ENCODE assay signal across 21 cellular contexts in genomic region chr11:12794556-12795230, GRCh38.
DNase-seq lines count a peak whose midpoint lies in the region; ATAC-seq, FAIRE-seq and TF ChIP-seq lines count a peak whose summit lies in the region.
"Had no signal": no experiment of that assay in that cellular context is flagged by ENCODE, and none has a peak within 500 bp of the region (broad histone marks: within the 10 kb centered on the region; RNA-seq: fewer than 3 reads in every experiment).

No MANE protein-coding gene starts in this region.

- intact Hi-C loops in Right ventricle myocardium inferior (cut with DNase I) (no loop called here), Right ventricle myocardium superior (cut with DNase I) (no loop called here)

- no peak overlapping the region for H3K27ac Mint-ChIP-seq in stimulated activated effector memory CD8-positive, alpha-beta T cell treated with anti-CD3 and anti-CD28 coated beads, Interleukin-12 subunit alpha, Interleukin-12 subunit beta, amount 100 ng/mL, for 72 hours
- H3K27ac Mint-ChIP-seq: CD8-positive, alpha-beta memory T cell had no signal

- H3K14ac ChIP-seq in H1 (ENCODE audit: insufficient read length) (no peak overlapping the region), trophoblast cell (ENCODE audit: low read length) (no peak overlapping the region)

- no peak overlapping the region for H4K12ac ChIP-seq in trophoblast cell (ENCODE audit: low read depth, low read length)

- H3K36me3 ChIP-seq in H1 (ENCODE audit: control insufficient read depth in 2 of 4, insufficient read depth in 4 of 4, low read length in 3 of 4): peaks cover 0 to 5% (median 0%) of the 10 kb centered on the region in 4 experiments; a peak in 3 of 8 replicates
- peaks cover 2 to 13% of the 10 kb centered on the region in 2 experiments for H3K36me3 ChIP-seq in trophoblast cell (ENCODE audit: control insufficient read depth in 1 of 2, insufficient read depth in 2 of 2, low read length in 2 of 2)
- H3K36me3 ChIP-seq: BLaER1 had no signal

- H2AK5ac ChIP-seq in H1 (ENCODE audit: low read depth, low read length) (0 out of 2 replicates have a peak overlapping the region, but pooled peaks have one; percentile 15), trophoblast cell (ENCODE audit: low read length) (no peak overlapping the region)

- H3K9me3 ChIP-seq in H1 (ENCODE audit: insufficient read depth in 2 of 2, low read depth in 1 of 2, low read length in 1 of 2): no peaks in the 10 kb centered on the region
- no peaks in the 10 kb centered on the region for H3K9me3 ChIP-seq in trophoblast cell (ENCODE audit: insufficient read depth, low read depth, low read length)
- H3K9me3 ChIP-seq: BLaER1 had no signal

- no peak overlapping the region for H2BK120ac ChIP-seq in H1 (replicated peaks; ENCODE audit: low read depth, low read length)
- no peak overlapping the region for H2BK120ac ChIP-seq in trophoblast cell (ENCODE audit: insufficient read depth, low read length, poor library complexity)

- CTCF ChIA-PET in H1 (lab: Charles Lee; ENCODE audit: partially characterized antibody): interaction anchor here (0.5 kb wide), 1 partner anchor 195 kb away, joined by 3 read pairs; no protein-coding TSS in a partner anchor

- H3K79me2 ChIP-seq in H1 (ENCODE audit: control insufficient read depth in 1 of 2, insufficient read depth in 2 of 2, low read length in 2 of 2) (peaks cover 0 to 80% of the 10 kb centered on the region in 2 experiments; a peak in 3 of 4 replicates), trophoblast cell (ENCODE audit: control insufficient read depth, insufficient read depth, low read length, poor library complexity) (peaks cover 9% of the 10 kb centered on the region)

- H3K4me1 ChIP-seq in H1 (replicated peaks in 1 of 4; ENCODE audit: control insufficient read depth in 3 of 4, insufficient read depth in 4 of 4, low read length in 3 of 4) (peaks cover 3 to 15% (median 5%) of the 10 kb centered on the region in 4 experiments), trophoblast cell (ENCODE audit: control insufficient read depth in 1 of 2, insufficient read depth in 2 of 2, low read length in 2 of 2) (peaks cover 13 to 15% of the 10 kb centered on the region in 2 experiments)
- H3K4me1 ChIP-seq: BLaER1 had no signal

- H4K20me1 ChIP-seq in H1 (replicated peaks in 1 of 2; ENCODE audit: control insufficient read depth in 1 of 2, insufficient read depth in 2 of 2, low read length in 2 of 2): peaks cover 0 to 11% of the 10 kb centered on the region in 2 experiments
- H4K20me1 ChIP-seq: BLaER1 had no signal

- H3K36me3 Mint-ChIP-seq in stimulated activated effector memory CD8-positive, alpha-beta T cell treated with anti-CD3 and anti-CD28 coated beads, Interleukin-12 subunit alpha, Interleukin-12 subunit beta, amount 100 ng/mL, for 72 hours: no peaks in the 10 kb centered on the region
- H3K36me3 Mint-ChIP-seq: CD8-positive, alpha-beta memory T cell had no signal

- no peak overlapping the region for H3K4me2 ChIP-seq in H1 (ENCODE audit: insufficient read depth in 1 of 2, low read depth in 2 of 2, low read length in 2 of 2)
- no peak overlapping the region for H3K4me2 ChIP-seq in trophoblast cell (ENCODE audit: low read length)
- H3K4me2 ChIP-seq: BLaER1, KMS-11 had no signal

- H3K23ac ChIP-seq in H1 (ENCODE audit: insufficient read length): no peak overlapping the region
- H3K23ac ChIP-seq in trophoblast cell (ENCODE audit: low read length): no peak overlapping the region

- H3K9me3 Mint-ChIP-seq in stimulated activated effector memory CD8-positive, alpha-beta T cell treated with anti-CD3 and anti-CD28 coated beads, Interleukin-12 subunit alpha, Interleukin-12 subunit beta, amount 100 ng/mL, for 72 hours: no peaks in the 10 kb centered on the region
- H3K9me3 Mint-ChIP-seq: CD8-positive, alpha-beta memory T cell had no signal

- no peak for DNase-seq in Right ventricle myocardium inferior (ENCODE audit: missing footprints)
- no peak for DNase-seq in Right ventricle myocardium superior
- DNase-seq in H1 (ENCODE audit: low read depth in 1 of 2, low spot score in 2 of 2): no peak
- DNase-seq in trophoblast cell: no peak
- DNase-seq in stimulated activated effector memory CD8-positive, alpha-beta T cell treated with anti-CD3 and anti-CD28 coated beads, Interleukin-12 subunit alpha, Interleukin-12 subunit beta, amount 100 ng/mL, for 72 hours (ENCODE audit: low spot score in 2 of 2): no peak
- DNase-seq in activated naive CD4-positive, alpha-beta T cell treated with Interleukin-2 at 50 U/mL for 16 hours: no peak
- DNase-seq in NCI-H526 treated with DMSO at 0.1 percent for 48 hours (lab: John Stamatoyannopoulos, UW): no peak
- DNase-seq: 8988T; CD8-positive, alpha-beta memory T cell; DND-41; NCI-H1436; NCI-H2029 treated with DMSO at 0.1 percent for 48 hours; NCI-H2171 treated with DMSO at 0.1 percent for 48 hours; NCI-H446 treated with DMSO at 0.1 percent for 48 hours; NCI-H82 had no signal

- H3K4me3 ChIP-seq in H1 (ENCODE audit: extremely low read depth in 1 of 4, insufficient read depth in 2 of 4, low read depth in 3 of 4, low read length in 4 of 4) (no peak overlapping the region), trophoblast cell (ENCODE audit: low read depth, low read length) (no peak overlapping the region)
- H3K4me3 ChIP-seq: BLaER1 had no signal

- TF ChIP-seq POLR2A in H1 (IDR thresholded peaks at IDR 0.05; ENCODE audit: control extremely low read depth in 1 of 2, low read depth in 2 of 2, low read length in 2 of 2): no peak

- ATAC-seq in Right ventricle myocardium inferior (peak; percentile 12), Right ventricle myocardium superior (ENCODE audit: poor library complexity) (no peak), GM21737 (IDR thresholded peaks at IDR 0.05; ENCODE audit: unreplicated experiment) (no peak)
- ATAC-seq in stimulated activated effector memory CD8-positive, alpha-beta T cell treated with anti-CD3 and anti-CD28 coated beads, Interleukin-12 subunit alpha, Interleukin-12 subunit beta, amount 100 ng/mL, for 72 hours: peak; percentile 8
- ATAC-seq: HCT116 had no signal

- H2BK15ac ChIP-seq in H1 (ENCODE audit: low read length): no peak overlapping the region

- H3K79me1 ChIP-seq in H1 (ENCODE audit: low read depth, low read length) (peaks cover 9% of the 10 kb centered on the region), trophoblast cell (ENCODE audit: low read length) (no peaks in the 10 kb centered on the region)

- H3K9ac ChIP-seq in H1 (replicated peaks in 1 of 4; ENCODE audit: extremely low read depth in 1 of 4, low read depth in 3 of 4, low read length in 3 of 4): no peak overlapping the region
- no peak overlapping the region for H3K9ac ChIP-seq in trophoblast cell (ENCODE audit: low read length)
- H3K9ac ChIP-seq: BLaER1, KMS-11 had no signal

- FAIRE-seq in H1 (lab: Jason Lieb, UNC): no peak
- FAIRE-seq: D721Med, G401.6 had no signal

- no peak overlapping the region for H3K27ac ChIP-seq in H1 (ENCODE audit: low read depth, low read length)
- no peak overlapping the region for H3K27ac ChIP-seq in trophoblast cell (ENCODE audit: low read depth, low read length)
- H3K27ac ChIP-seq: BLaER1, KMS-11 had no signal

- no peak for TF ChIP-seq EP300 in H1 (IDR thresholded peaks at IDR 0.05; ENCODE audit: borderline replicate concordance in 1 of 2, low read depth in 2 of 2, low read length in 2 of 2)

- no peaks in the 10 kb centered on the region for H3K23me2 ChIP-seq in H1 (ENCODE audit: low read depth, low read length)

- H3K18ac ChIP-seq in H1 (ENCODE audit: extremely low read depth, low read length): no peak overlapping the region
- H3K18ac ChIP-seq in trophoblast cell (ENCODE audit: low read length): no peak overlapping the region

- H2AFZ ChIP-seq in H1 (ENCODE audit: low read length): no peak overlapping the region
- H2AFZ ChIP-seq in trophoblast cell (ENCODE audit: insufficient read depth, low read length, poor library complexity): no peak overlapping the region

- H4K5ac ChIP-seq in H1 (ENCODE audit: insufficient read length, low read depth, low read length): no peak overlapping the region

- no peak for TF ChIP-seq RAD21 in H1 (IDR thresholded peaks at IDR 0.05 in 1 of 2, conservative IDR thresholded peaks at IDR 0.05 in 1 of 2; ENCODE audit: low read depth in 2 of 2, low read length in 2 of 2)

- H3K4ac ChIP-seq in H1 (replicated peaks; ENCODE audit: insufficient read length, low read depth, low read length) (no peak overlapping the region), trophoblast cell (ENCODE audit: low read depth, low read length) (peak overlapping the region; percentile 7)

- no peak overlapping the region for H3K56ac ChIP-seq in H1 (replicated peaks; ENCODE audit: insufficient read length, low read depth, low read length)

- H3K27me3 ChIP-seq in H1 (replicated peaks in 1 of 4; ENCODE audit: control insufficient read depth in 3 of 4, extremely low read depth in 1 of 4, insufficient read depth in 3 of 4, low read length in 3 of 4) (no peaks in the 10 kb centered on the region), trophoblast cell (ENCODE audit: insufficient read depth, low read length) (no peaks in the 10 kb centered on the region)
- H3K27me3 ChIP-seq: BLaER1 had no signal

- TF ChIP-seq CTCF in H1 (IDR thresholded peaks at IDR 0.05; ENCODE audit: control extremely low read depth in 1 of 3, insufficient read depth in 1 of 3, low read depth in 1 of 3, low read length in 3 of 3): no peak

- no peak overlapping the region for H2BK20ac ChIP-seq in H1 (ENCODE audit: low read length)

- H2BK12ac ChIP-seq in H1 (ENCODE audit: low read depth, low read length) (no peak overlapping the region), trophoblast cell (ENCODE audit: low read length) (no peak overlapping the region)

- no peaks in the 10 kb centered on the region for H3K4me1 Mint-ChIP-seq in stimulated activated effector memory CD8-positive, alpha-beta T cell treated with anti-CD3 and anti-CD28 coated beads, Interleukin-12 subunit alpha, Interleukin-12 subunit beta, amount 100 ng/mL, for 72 hours
- H3K4me1 Mint-ChIP-seq: CD8-positive, alpha-beta memory T cell had no signal

- POLR2A ChIA-PET in H1 (lab: Charles Lee; ENCODE audit: partially characterized antibody): no interaction called here

- H4K8ac ChIP-seq in H1 (ENCODE audit: extremely low read depth, insufficient read depth, low read length) (no peak overlapping the region), trophoblast cell (ENCODE audit: low read depth, low read length) (no peak overlapping the region)

- H3K4me3 Mint-ChIP-seq in stimulated activated effector memory CD8-positive, alpha-beta T cell treated with anti-CD3 and anti-CD28 coated beads, Interleukin-12 subunit alpha, Interleukin-12 subunit beta, amount 100 ng/mL, for 72 hours: no peak overlapping the region
- H3K4me3 Mint-ChIP-seq: CD8-positive, alpha-beta memory T cell had no signal

- H2BK5ac ChIP-seq in H1 (ENCODE audit: low read depth, low read length) (no peak overlapping the region), trophoblast cell (ENCODE audit: low read depth, low read length, poor library complexity) (no peak overlapping the region)

- H4K91ac ChIP-seq in H1 (replicated peaks; ENCODE audit: insufficient read length, low read length) (no peak overlapping the region), trophoblast cell (ENCODE audit: low read depth, low read length) (no peak overlapping the region)

- 90% methylated on average over 7 of the region's 7 CpGs; no CpG with 5 or more reads in 1 of the 2 experiments for WGBS in H1 (ENCODE audit: extremely low coverage in 1 of 2, insufficient coverage in 1 of 2, insufficient read length in 1 of 2, insufficient replicate concordance in 2 of 2, low coverage in 1 of 2, low lambda C conversion rate in 2 of 2, missing lambda C conversion rate in 1 of 2), 2 experiments
- WGBS in trophoblast cell (ENCODE audit: extremely low coverage, insufficient coverage, insufficient read length): no CpG with 5 or more reads among the region's 7 CpGs

Comparison
In these comparisons a context has a peak if more than half of its experiments do, and no peak if none do; other contexts are left out.
1. ATAC-seq: peak in Right ventricle myocardium inferior (single experiment) and stimulated activated effector memory CD8-positive, alpha-beta T cell treated with anti-CD3 and anti-CD28 coated beads, Interleukin-12 subunit alpha, Interleukin-12 subunit beta, amount 100 ng/mL, for 72 hours (single experiment); none in Right ventricle myocardium superior (single experiment) and GM21737 (single experiment).